Comparison of ENCODE assay signal across 2 cellular contexts in the genomic region with DNA sequence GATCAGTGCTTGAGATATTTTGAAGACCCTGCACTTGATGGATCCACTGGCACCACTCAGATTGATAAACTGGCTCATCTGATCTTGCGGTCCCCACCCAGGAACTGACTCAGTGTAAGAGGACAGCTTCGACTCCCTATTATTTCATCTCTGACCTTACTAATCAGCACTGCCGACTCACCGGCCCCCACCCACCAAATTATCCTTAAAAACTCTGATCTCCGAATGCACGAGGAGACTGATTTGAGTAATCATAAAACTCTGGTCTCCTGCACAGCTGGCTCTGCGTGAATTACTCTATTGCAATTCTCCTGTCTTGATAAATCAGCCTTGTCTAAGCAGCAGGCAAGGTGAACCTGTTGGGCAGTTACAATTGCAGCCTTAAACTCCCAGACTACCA.
TF ChIP-seq lines count a peak whose summit lies in the region.

No MANE protein-coding gene starts in this region.

TF ChIP-seq in SK-N-SH, 30 proteins besides CTCF, POLR2A, EP300 and RAD21 (continued from another document):
- TF ChIP-seq, protein P1, sequence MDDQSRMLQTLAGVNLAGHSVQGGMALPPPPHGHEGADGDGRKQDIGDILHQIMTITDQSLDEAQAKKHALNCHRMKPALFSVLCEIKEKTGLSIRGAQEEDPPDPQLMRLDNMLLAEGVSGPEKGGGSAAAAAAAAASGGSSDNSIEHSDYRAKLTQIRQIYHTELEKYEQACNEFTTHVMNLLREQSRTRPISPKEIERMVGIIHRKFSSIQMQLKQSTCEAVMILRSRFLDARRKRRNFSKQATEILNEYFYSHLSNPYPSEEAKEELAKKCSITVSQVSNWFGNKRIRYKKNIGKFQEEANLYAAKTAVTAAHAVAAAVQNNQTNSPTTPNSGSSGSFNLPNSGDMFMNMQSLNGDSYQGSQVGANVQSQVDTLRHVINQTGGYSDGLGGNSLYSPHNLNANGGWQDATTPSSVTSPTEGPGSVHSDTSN (IDR thresholded peaks at IDR 0.05) = no peak
- TF ChIP-seq RCOR1 (IDR thresholded peaks at IDR 0.05; ENCODE audit: low read length) (no peak), SMC3 (IDR thresholded peaks at IDR 0.05; ENCODE audit: low read depth, low read length) (no peak), FOXM1 (IDR thresholded peaks at IDR 0.05; ENCODE audit: low read depth) (no peak), RXRA (IDR thresholded peaks at IDR 0.05; ENCODE audit: borderline replicate concordance, low read depth) (no peak), TCF12 (IDR thresholded peaks at IDR 0.05) (no peak), TAF1 (IDR thresholded peaks at IDR 0.05; ENCODE audit: borderline replicate concordance, low read depth, low read length) (no peak)
- TF ChIP-seq, protein P2, sequence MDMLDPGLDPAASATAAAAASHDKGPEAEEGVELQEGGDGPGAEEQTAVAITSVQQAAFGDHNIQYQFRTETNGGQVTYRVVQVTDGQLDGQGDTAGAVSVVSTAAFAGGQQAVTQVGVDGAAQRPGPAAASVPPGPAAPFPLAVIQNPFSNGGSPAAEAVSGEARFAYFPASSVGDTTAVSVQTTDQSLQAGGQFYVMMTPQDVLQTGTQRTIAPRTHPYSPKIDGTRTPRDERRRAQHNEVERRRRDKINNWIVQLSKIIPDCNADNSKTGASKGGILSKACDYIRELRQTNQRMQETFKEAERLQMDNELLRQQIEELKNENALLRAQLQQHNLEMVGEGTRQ (IDR thresholded peaks at IDR 0.05; ENCODE audit: borderline replicate concordance, low read depth, low read length) = no peak

TF ChIP-seq in SK-N-SH treated with all-trans-retinoic acid at 6 μM for 48 hours, 23 proteins besides CTCF, POLR2A, EP300 and RAD21 (continued from another document):
- no peak for TF ChIP-seq ARNTL (CRISPR knock-in tag; IDR thresholded peaks at IDR 0.05; ENCODE audit: borderline replicate concordance, low read depth)
- TF ChIP-seq BACH2 (CRISPR knock-in tag; IDR thresholded peaks at IDR 0.05; ENCODE audit: borderline replicate concordance) = no peak
- no peak for TF ChIP-seq ZNF70 (CRISPR knock-in tag; IDR thresholded peaks at IDR 0.05)
- no peak for TF ChIP-seq TCF4 (CRISPR knock-in tag; IDR thresholded peaks at IDR 0.05; ENCODE audit: borderline replicate concordance)
- TF ChIP-seq PPARA (CRISPR knock-in tag; IDR thresholded peaks at IDR 0.05; ENCODE audit: borderline replicate concordance) = no peak
- TF ChIP-seq, protein P3, sequence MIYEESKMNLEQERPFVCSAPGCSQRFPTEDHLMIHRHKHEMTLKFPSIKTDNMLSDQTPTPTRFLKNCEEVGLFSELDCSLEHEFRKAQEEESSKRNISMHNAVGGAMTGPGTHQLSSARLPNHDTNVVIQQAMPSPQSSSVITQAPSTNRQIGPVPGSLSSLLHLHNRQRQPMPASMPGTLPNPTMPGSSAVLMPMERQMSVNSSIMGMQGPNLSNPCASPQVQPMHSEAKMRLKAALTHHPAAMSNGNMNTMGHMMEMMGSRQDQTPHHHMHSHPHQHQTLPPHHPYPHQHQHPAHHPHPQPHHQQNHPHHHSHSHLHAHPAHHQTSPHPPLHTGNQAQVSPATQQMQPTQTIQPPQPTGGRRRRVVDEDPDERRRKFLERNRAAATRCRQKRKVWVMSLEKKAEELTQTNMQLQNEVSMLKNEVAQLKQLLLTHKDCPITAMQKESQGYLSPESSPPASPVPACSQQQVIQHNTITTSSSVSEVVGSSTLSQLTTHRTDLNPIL (CRISPR knock-in tag; IDR thresholded peaks at IDR 0.05; ENCODE audit: low read depth) = no peak
- TF ChIP-seq TOX (CRISPR knock-in tag; IDR thresholded peaks at IDR 0.05; ENCODE audit: borderline replicate concordance) = no peak
- no peak for TF ChIP-seq ZC3H10 (CRISPR knock-in tag; IDR thresholded peaks at IDR 0.05)
- TF ChIP-seq ESRRG (CRISPR knock-in tag; IDR thresholded peaks at IDR 0.05) = no peak
TF ChIP-seq in SK-N-SH treated with all-trans-retinoic acid at 6 μM for 48 hours: peak in this region for 0.
